ENCODE assay signal across 10 cellular contexts in the genomic region with DNA sequence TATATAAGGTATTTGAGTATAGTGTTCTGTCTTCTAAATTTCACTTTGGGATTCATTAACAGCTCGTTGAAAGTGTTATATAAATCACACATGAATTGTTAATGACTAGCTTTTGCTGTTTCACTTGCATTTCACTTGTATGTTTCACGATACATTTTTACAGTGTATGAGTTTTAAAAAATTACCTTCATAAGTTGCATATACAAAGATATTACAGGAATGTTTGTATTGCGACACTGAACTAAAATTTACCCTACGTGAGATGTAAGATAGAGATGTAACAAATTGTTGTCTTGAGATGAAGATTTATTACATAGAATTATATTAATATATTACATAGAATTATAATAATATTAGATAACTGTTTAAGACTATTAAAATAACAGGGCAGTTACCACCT. TPM values are rescaled to one million over a fixed set of nuclear protein-coding genes. Genes with fewer than 3 reads are reported as not detected.
DNase-seq lines count a peak whose midpoint lies in the region; ATAC-seq, FAIRE-seq and TF ChIP-seq lines count a peak whose summit lies in the region.
"Had no signal": no experiment of that assay in that cellular context is flagged by ENCODE, and none has a peak within 500 bp of the region (broad histone marks: within the 10 kb centered on the region; RNA-seq: fewer than 3 reads in every experiment).

No MANE protein-coding gene starts in this region.

- H3K79me2 ChIP-seq in GM12878 (ENCODE audit: control insufficient read depth, insufficient read depth, low read length): peaks cover 22% of the 10 kb centered on the region

- peak overlapping the region; percentile 95 for H3K4me2 ChIP-seq in GM12878 (ENCODE audit: control insufficient read depth, insufficient read depth)

- SMC1A ChIA-PET in GM12878 (lab: Charles Lee; ENCODE audit: uncharacterized antibody, unreplicated experiment): interaction anchor here (1.1 to 1.9 kb wide), 6 partner anchors 16 to 103 kb away, joined by 3 to 7 read pairs (median 4); no protein-coding TSS in a partner anchor

- no TSS peak for BruUV-seq in GM12878 (replicated peaks; lab: Mats Ljungman, UMichigan)

- peaks cover 21% of the 10 kb centered on the region for H3K4me1 Mint-ChIP-seq in stimulated activated naive CD8-positive, alpha-beta T cell treated with anti-CD3 and anti-CD28 coated beads, Interleukin-15, Interleukin-2, amounts not matched to agents 100 ng/mL and 50 ng/mL, for 24 hours (ENCODE audit: low read depth)
- H3K4me1 Mint-ChIP-seq in memory B cell: peaks cover 16% of the 10 kb centered on the region

- no peaks in the 10 kb centered on the region for H3K9me3 ChIP-seq in GM12878 (replicated peaks; ENCODE audit: control insufficient read depth, insufficient read depth, low read length)
- H3K9me3 ChIP-seq: testis had no signal

- no peaks in the 10 kb centered on the region for H3K27me3 ChIP-seq in GM12878 (replicated peaks in 1 of 2; ENCODE audit: control insufficient read depth in 2 of 2, insufficient read depth in 2 of 2, low read length in 1 of 2)
- H3K27me3 ChIP-seq: testis had no signal

- peak overlapping the region; percentile 97 for H3K4me3 ChIP-seq in GM12878

- 74% methylated on average over 4 of the region's 4 CpGs for WGBS in GM12878 (ENCODE audit: insufficient coverage, insufficient replicate concordance, low lambda C conversion rate, missing lambda C conversion rate)

- FAIRE-seq in GM12878 (lab: Jason Lieb, UNC): no peak

- no peak overlapping the region for H2AFZ ChIP-seq in GM12878 (ENCODE audit: control insufficient read depth, low read depth, low read length)

- peak overlapping the region; percentile 89 for H3K4me3 Mint-ChIP-seq in stimulated activated naive CD8-positive, alpha-beta T cell treated with anti-CD3 and anti-CD28 coated beads, Interleukin-15, Interleukin-2, amounts not matched to agents 100 ng/mL and 50 ng/mL, for 24 hours
- peak overlapping the region; percentile 85 for H3K4me3 Mint-ChIP-seq in memory B cell

- POLR2A ChIA-PET in GM12878 (lab: Charles Lee): interaction anchor here (0.9 kb wide), 1 partner anchor 43 kb away, joined by 4 read pairs; no protein-coding TSS in a partner anchor

- no peaks in the 10 kb centered on the region for H3K4me1 ChIP-seq in GM12878 (ENCODE audit: control insufficient read depth, insufficient read depth, low read length)

- peaks cover 3 to 27% of the 10 kb centered on the region in 2 experiments for H3K36me3 ChIP-seq in GM12878 (ENCODE audit: control insufficient read depth in 2 of 2, insufficient read depth in 2 of 2, low read length in 1 of 2)

- TF ChIP-seq CTCF in GM12878 (IDR thresholded peaks at IDR 0.05 in 2 of 3, conservative IDR thresholded peaks at IDR 0.05 in 1 of 3; ENCODE audit: control insufficient read depth in 2 of 3, extremely low read depth in 1 of 3, insufficient read depth in 1 of 3, low read depth in 3 of 3, low read length in 3 of 3): no peak

- H3K27ac Mint-ChIP-seq in stimulated activated naive CD8-positive, alpha-beta T cell treated with anti-CD3 and anti-CD28 coated beads, Interleukin-15, Interleukin-2, amounts not matched to agents 100 ng/mL and 50 ng/mL, for 24 hours: peak overlapping the region; percentile 68
- no peak overlapping the region for H3K27ac Mint-ChIP-seq in memory B cell

- no peak for TF ChIP-seq POLR2A in GM12878 (IDR thresholded peaks at IDR 0.05; ENCODE audit: low read depth, low read length)

- RAD21 ChIA-PET in GM12878 (lab: Charles Lee; ENCODE audit: unreplicated experiment): interaction anchor here (0.7 to 1.4 kb wide), 4 partner anchors 13 to 288 kb away, joined by 3 read pairs; no protein-coding TSS in a partner anchor

- DNase-seq in stimulated activated naive CD8-positive, alpha-beta T cell treated with anti-CD3 and anti-CD28 coated beads, Interleukin-15, Interleukin-2, amounts not matched to agents 100 U/mL and 50 U/mL, for 24 hours: no peak
- DNase-seq in GM12878 (ENCODE audit: low read depth, low spot score): no peak
- DNase-seq in memory B cell (ENCODE audit: low spot score in 2 of 2): no peak
- DNase-seq: NCI-H774, testis had no signal

- no peak for TF ChIP-seq EP300 in GM12878 (IDR thresholded peaks at IDR 0.05; ENCODE audit: borderline replicate concordance in 1 of 2, control insufficient read depth in 1 of 2, low read depth in 2 of 2, low read length in 2 of 2)

- in situ Hi-C loops in GM12878 (cut with MboI): no loop called here

- intact Hi-C loops in GM12878 (cut with micrococcal nuclease; ENCODE audit: unreplicated experiment): no loop called here

- ATAC-seq in stimulated activated naive CD8-positive, alpha-beta T cell treated with anti-CD3 and anti-CD28 coated beads, Interleukin-15, Interleukin-2, amounts not matched to agents 100 U/mL and 50 U/mL, for 24 hours: no peak
- ATAC-seq in GM12878 (no peak), memory B cell (ENCODE audit: low read depth) (no peak), GM19324 (IDR thresholded peaks at IDR 0.05; ENCODE audit: low FRiP score, unreplicated experiment) (no peak), GM21526 (IDR thresholded peaks at IDR 0.05; ENCODE audit: low FRiP score, unreplicated experiment) (no peak), GM21515 (IDR thresholded peaks at IDR 0.05; ENCODE audit: unreplicated experiment) (no peak), esophagus mucosa (no peak)

- H3K27me3 Mint-ChIP-seq in stimulated activated naive CD8-positive, alpha-beta T cell treated with anti-CD3 and anti-CD28 coated beads, Interleukin-15, Interleukin-2, amounts not matched to agents 100 ng/mL and 50 ng/mL, for 24 hours: no peaks in the 10 kb centered on the region
- H3K27me3 Mint-ChIP-seq in memory B cell: no peaks in the 10 kb centered on the region

- CTCF ChIA-PET in GM12878 (lab: Yijun Ruan, JAX): interaction anchor here (0.6 to 1.6 kb wide), 6 partner anchors 10 to 105 kb away, joined by 3 to 4 read pairs (median 4); no protein-coding TSS in a partner anchor

- no peak for TF ChIP-seq RAD21 in GM12878 (IDR thresholded peaks at IDR 0.05; ENCODE audit: insufficient read depth, low read depth, low read length)

- H3K36me3 Mint-ChIP-seq in stimulated activated naive CD8-positive, alpha-beta T cell treated with anti-CD3 and anti-CD28 coated beads, Interleukin-15, Interleukin-2, amounts not matched to agents 100 ng/mL and 50 ng/mL, for 24 hours (ENCODE audit: low read depth): peaks cover 49% of the 10 kb centered on the region
- peaks cover 13% of the 10 kb centered on the region for H3K36me3 Mint-ChIP-seq in memory B cell

- peak overlapping the region; percentile 70 for H3K9ac ChIP-seq in GM12878 (ENCODE audit: control insufficient read depth, insufficient read depth, low read length)

- H3K27ac ChIP-seq in GM12878 (ENCODE audit: control insufficient read depth, insufficient read depth): no peak overlapping the region
- H3K27ac ChIP-seq: testis had no signal

- H3K9me3 Mint-ChIP-seq in stimulated activated naive CD8-positive, alpha-beta T cell treated with anti-CD3 and anti-CD28 coated beads, Interleukin-15, Interleukin-2, amounts not matched to agents 100 ng/mL and 50 ng/mL, for 24 hours: no peaks in the 10 kb centered on the region
- no peaks in the 10 kb centered on the region for H3K9me3 Mint-ChIP-seq in memory B cell

- H4K20me1 ChIP-seq in GM12878 (ENCODE audit: control insufficient read depth, insufficient read depth): no peaks in the 10 kb centered on the region

RNA-seq across cellular contexts. Expression of gene CDC16, which starts 1.5 kb away (rescaled TPM):
- 257 and 266 TPM in 2 replicates for total RNA-seq in GM12878 (2013; cell fraction: nucleolus; rRNA removed)
- total RNA-seq in GM12878 (2014; rRNA removed) (19.8 and 24.2 TPM in 2 replicates), GM12878 (2014; rRNA removed; fragmentation: Illumina TruSeq; extraction: Trizol) (33.0 and 36.5 TPM in 2 replicates), GM12878 (2021) (45.7 and 45.9 TPM in 2 replicates), esophagus mucosa (32.2 TPM)
- 27.6 TPM for polyA plus RNA-seq in GM12878 (2011; ENCODE audit: low read depth)
- polyA plus RNA-seq in GM12878 (2011; rRNA removed) (92.9 and 118 TPM in 2 replicates), GM12878 (2014; fragmentation: Illumina TruSeq; extraction: Trizol) (56.1 and 65.6 TPM in 2 replicates), GM12878 (2014; fragmentation: Nextera tagmentation; extraction: Ambion mirVana) (10 to 100 TPM; 15.4 to 29.6 TPM), GM12878 (2014; rRNA removed) (44.8 and 53.6 TPM in 2 replicates), GM12878 (2016; fragmentation: Nextera tagmentation; extraction: Ambion mirVana) (10 to 100 TPM; 27.6 to 29.7 TPM)
- polyA plus RNA-seq in GM12878 (2011; cell fraction: cytosol; rRNA removed): 34.9 and 36.9 TPM in 2 replicates
- 163 and 232 TPM in 2 replicates for polyA plus RNA-seq in GM12878 (2011; cell fraction: nucleus; rRNA removed)
- polyA plus RNA-seq in GM12878 (2012): 36.2 and 53.9 TPM in 2 replicates
- polyA minus RNA-seq in GM12878 (2011; rRNA and poly(A)+ RNA removed): 52.7 and 75.2 TPM in 2 replicates
- 15.9 and 17.6 TPM in 2 replicates for polyA minus RNA-seq in GM12878 (2011; cell fraction: cytosol; rRNA and poly(A)+ RNA removed)
- 69.9 and 85.2 TPM in 2 replicates for polyA minus RNA-seq in GM12878 (2011; cell fraction: nucleus; rRNA and poly(A)+ RNA removed)

RNA-seq across cellular contexts. Expression of gene UPF3A, which starts 45.2 kb away (rescaled TPM):
- total RNA-seq in GM12878 (2013; cell fraction: nucleolus; rRNA removed): 73.1 and 73.8 TPM in 2 replicates
- total RNA-seq in GM12878 (2014; rRNA removed): 35.1 and 38.2 TPM in 2 replicates
- total RNA-seq in GM12878 (2014; rRNA removed; fragmentation: Illumina TruSeq; extraction: Trizol): 43.5 TPM in 2 replicates
- total RNA-seq in GM12878 (2021): 40.0 and 42.6 TPM in 2 replicates
- 36.7 TPM for polyA plus RNA-seq in GM12878 (2011; ENCODE audit: low read depth)
- 43.1 and 56.7 TPM in 2 replicates for polyA plus RNA-seq in GM12878 (2011; rRNA removed)
- 26.0 and 30.5 TPM in 2 replicates for polyA plus RNA-seq in GM12878 (2011; cell fraction: cytosol; rRNA removed)
- 50.5 and 71.9 TPM in 2 replicates for polyA plus RNA-seq in GM12878 (2011; cell fraction: nucleus; rRNA removed)
- 43.3 and 48.8 TPM in 2 replicates for polyA plus RNA-seq in GM12878 (2012)
- 61.5 and 66.9 TPM in 2 replicates for polyA plus RNA-seq in GM12878 (2014; fragmentation: Illumina TruSeq; extraction: Trizol)
- polyA plus RNA-seq in GM12878 (2014; fragmentation: Nextera tagmentation; extraction: Ambion mirVana): 10 to 100 TPM; 18.6 to 34.4 TPM
- polyA plus RNA-seq in GM12878 (2014; rRNA removed): 47.7 and 58.6 TPM in 2 replicates
- polyA plus RNA-seq in GM12878 (2016; fragmentation: Nextera tagmentation; extraction: Ambion mirVana): 10 to 100 TPM; 46.4 to 51.8 TPM
- 12.1 and 12.2 TPM in 2 replicates for polyA minus RNA-seq in GM12878 (2011; rRNA and poly(A)+ RNA removed)
- 6.5 TPM in 2 replicates for polyA minus RNA-seq in GM12878 (2011; cell fraction: cytosol; rRNA and poly(A)+ RNA removed)
- 15.5 and 27.9 TPM in 2 replicates for polyA minus RNA-seq in GM12878 (2011; cell fraction: nucleus; rRNA and poly(A)+ RNA removed)
- total RNA-seq in esophagus mucosa: 26.2 TPM

RNA-seq across cellular contexts. Expression of gene CFAP97D2, which starts 57.2 kb away (rescaled TPM):
- not detected in 2 replicates for total RNA-seq in GM12878 (2013; cell fraction: nucleolus; rRNA removed)
- total RNA-seq in GM12878 (2014; rRNA removed): not detected in 2 replicates
- not detected in 2 replicates for total RNA-seq in GM12878 (2014; rRNA removed; fragmentation: Illumina TruSeq; extraction: Trizol)
- not detected in 2 replicates for total RNA-seq in GM12878 (2021)
- not detected for polyA plus RNA-seq in GM12878 (2011; ENCODE audit: low read depth)
- polyA plus RNA-seq in GM12878 (2011; rRNA removed): not detected in 2 replicates
- not detected in 2 replicates for polyA plus RNA-seq in GM12878 (2011; cell fraction: cytosol; rRNA removed)
- not detected in 2 replicates for polyA plus RNA-seq in GM12878 (2011; cell fraction: nucleus; rRNA removed)
- not detected in 2 replicates for polyA plus RNA-seq in GM12878 (2012)
- polyA plus RNA-seq in GM12878 (2014; fragmentation: Illumina TruSeq; extraction: Trizol): not detected in 2 replicates
- polyA plus RNA-seq in GM12878 (2014; fragmentation: Nextera tagmentation; extraction: Ambion mirVana): not detected
- polyA plus RNA-seq in GM12878 (2014; rRNA removed): not detected in 2 replicates
- polyA plus RNA-seq in GM12878 (2016; fragmentation: Nextera tagmentation; extraction: Ambion mirVana): not detected
- polyA minus RNA-seq in GM12878 (2011; rRNA and poly(A)+ RNA removed): not detected in 2 replicates
- not detected in 2 replicates for polyA minus RNA-seq in GM12878 (2011; cell fraction: cytosol; rRNA and poly(A)+ RNA removed)
- polyA minus RNA-seq in GM12878 (2011; cell fraction: nucleus; rRNA and poly(A)+ RNA removed): not detected in 2 replicates
- total RNA-seq in esophagus mucosa: not detected
